In genomic region chr2:191228861-191229260, GRCh38 we compare ENCODE assay signal across 19 cellular contexts. TPM values are rescaled to one million over a fixed set of nuclear protein-coding genes. Genes with fewer than 3 reads are reported as not detected.
DNase-seq lines count a peak whose midpoint lies in the region; ATAC-seq and TF ChIP-seq lines count a peak whose summit lies in the region.
"Had no signal": no experiment of that assay in that cellular context is flagged by ENCODE, and none has a peak within 500 bp of the region (broad histone marks: within the 10 kb centered on the region; RNA-seq: fewer than 3 reads in every experiment).

No MANE protein-coding gene starts in this region.

- H3K27ac ChIP-seq in BLaER1 (no peak overlapping the region), left ventricle myocardium inferior (replicated peaks) (peak overlapping the region; percentile 49)
- H3K27ac ChIP-seq: foreskin keratinocyte had no signal

- H3K4me1 ChIP-seq in BLaER1 (peaks cover 13% of the 10 kb centered on the region), left ventricle myocardium inferior (peaks cover 41% of the 10 kb centered on the region)

- H3K4me2 ChIP-seq in BLaER1: peak overlapping the region; percentile 51

- H3K36me3 ChIP-seq in BLaER1 (no peaks in the 10 kb centered on the region), left ventricle myocardium inferior (no peaks in the 10 kb centered on the region)

- no peaks in the 10 kb centered on the region for H3K27me3 Mint-ChIP-seq in osteocyte (ENCODE audit: unreplicated experiment)
- H3K27me3 Mint-ChIP-seq: IgD-negative memory B cell, naive B cell had no signal

- H3K9me3 ChIP-seq in BLaER1: no peaks in the 10 kb centered on the region
- no peaks in the 10 kb centered on the region for H3K9me3 ChIP-seq in left ventricle myocardium inferior (replicated peaks)

- peak; percentile 62 to 85 for DNase-seq in NCI-H446 (lab: John Stamatoyannopoulos, UW)
- DNase-seq in left ventricle myocardium inferior: peak; percentile 65
- DNase-seq in osteocyte (ENCODE audit: extremely low spot score, unreplicated experiment): no peak
- no peak for DNase-seq in T-helper 9 cell
- DNase-seq in NCI-H2081 treated with DMSO at 0.1 percent for 48 hours (lab: John Stamatoyannopoulos, UW): no peak
- DNase-seq in stimulated activated CD4-positive, alpha-beta T cell treated with anti-CD3 and anti-CD28 coated beads, Interleukin-12 subunit alpha, Interleukin-12 subunit beta, amount 100 ng/mL, for 4 hours: no peak
- DNase-seq: activated CD4-positive, alpha-beta T cell treated with anti-CD3 and anti-CD28 coated beads for 48 hours; CD8-positive, alpha-beta T cell; dermis blood vessel endothelial cell; DND-41; foreskin keratinocyte; naive B cell; NCI-H1930; NCI-H510A; stimulated activated CD8-positive, alpha-beta memory T cell treated with anti-CD3 and anti-CD28 coated beads, Interleukin-4, amount 100 ng/mL, for 48 hours; substantia nigra had no signal

- intact Hi-C loops in left ventricle myocardium inferior (cut with micrococcal nuclease): no loop called here

- H3K9ac ChIP-seq in BLaER1: no peak overlapping the region

- H3K27me3 ChIP-seq in BLaER1: no peaks in the 10 kb centered on the region
- H3K27me3 ChIP-seq in left ventricle myocardium inferior (ENCODE audit: low read depth): no peaks in the 10 kb centered on the region
- H3K27me3 ChIP-seq: foreskin keratinocyte had no signal

- no peak overlapping the region for H3K4me3 ChIP-seq in BLaER1
- H3K4me3 ChIP-seq in left ventricle myocardium inferior: no peak overlapping the region

- no peaks in the 10 kb centered on the region for H3K9me3 Mint-ChIP-seq in osteocyte (ENCODE audit: unreplicated experiment)
- H3K9me3 Mint-ChIP-seq: CD8-positive, alpha-beta T cell; IgD-negative memory B cell; naive B cell had no signal

- ATAC-seq in GM21515 (IDR thresholded peaks at IDR 0.05; ENCODE audit: unreplicated experiment): no peak
- ATAC-seq: CD8-positive, alpha-beta T cell; foreskin keratinocyte had no signal

- no peak for TF ChIP-seq CTCF in left ventricle myocardium inferior (IDR thresholded peaks at IDR 0.05; ENCODE audit: borderline replicate concordance)
- no peak for TF ChIP-seq CTCF in osteocyte (IDR thresholded peaks at IDR 0.05)

- no peak overlapping the region for H3K4me3 Mint-ChIP-seq in osteocyte (ENCODE audit: unreplicated experiment)
- H3K4me3 Mint-ChIP-seq: CD8-positive, alpha-beta T cell; IgD-negative memory B cell; naive B cell had no signal

- H3K4me1 Mint-ChIP-seq in osteocyte (ENCODE audit: unreplicated experiment): peaks cover 79% of the 10 kb centered on the region
- H3K4me1 Mint-ChIP-seq: naive B cell had no signal

- peak overlapping the region; percentile 10 for H3K27ac Mint-ChIP-seq in osteocyte (ENCODE audit: unreplicated experiment)
- H3K27ac Mint-ChIP-seq: CD8-positive, alpha-beta T cell had no signal

- H4K20me1 ChIP-seq in BLaER1: no peaks in the 10 kb centered on the region

- H3K36me3 Mint-ChIP-seq in osteocyte (ENCODE audit: unreplicated experiment): no peaks in the 10 kb centered on the region
- H3K36me3 Mint-ChIP-seq: CD8-positive, alpha-beta T cell; IgD-negative memory B cell; naive B cell had no signal

RNA-seq across cellular contexts. Expression of gene MYO1B, which starts 16.3 kb away (rescaled TPM):
- total RNA-seq in left ventricle myocardium inferior: 16.2 TPM
- total RNA-seq in osteocyte: 83.9 and 91.1 TPM in 2 replicates

Comparison
In these comparisons a context has a peak if more than half of its experiments do, and no peak if none do; other contexts are left out.
1. DNase-seq: peak in NCI-H446 (2 of 2) and left ventricle myocardium inferior (single experiment); none in osteocyte (single experiment), T-helper 9 cell (single experiment), NCI-H2081 treated with DMSO at 0.1 percent for 48 hours (single experiment) and stimulated activated CD4-positive, alpha-beta T cell treated with anti-CD3 and anti-CD28 coated beads, Interleukin-12 subunit alpha, Interleukin-12 subunit beta, amount 100 ng/mL, for 4 hours (single experiment).